In the genomic region with DNA sequence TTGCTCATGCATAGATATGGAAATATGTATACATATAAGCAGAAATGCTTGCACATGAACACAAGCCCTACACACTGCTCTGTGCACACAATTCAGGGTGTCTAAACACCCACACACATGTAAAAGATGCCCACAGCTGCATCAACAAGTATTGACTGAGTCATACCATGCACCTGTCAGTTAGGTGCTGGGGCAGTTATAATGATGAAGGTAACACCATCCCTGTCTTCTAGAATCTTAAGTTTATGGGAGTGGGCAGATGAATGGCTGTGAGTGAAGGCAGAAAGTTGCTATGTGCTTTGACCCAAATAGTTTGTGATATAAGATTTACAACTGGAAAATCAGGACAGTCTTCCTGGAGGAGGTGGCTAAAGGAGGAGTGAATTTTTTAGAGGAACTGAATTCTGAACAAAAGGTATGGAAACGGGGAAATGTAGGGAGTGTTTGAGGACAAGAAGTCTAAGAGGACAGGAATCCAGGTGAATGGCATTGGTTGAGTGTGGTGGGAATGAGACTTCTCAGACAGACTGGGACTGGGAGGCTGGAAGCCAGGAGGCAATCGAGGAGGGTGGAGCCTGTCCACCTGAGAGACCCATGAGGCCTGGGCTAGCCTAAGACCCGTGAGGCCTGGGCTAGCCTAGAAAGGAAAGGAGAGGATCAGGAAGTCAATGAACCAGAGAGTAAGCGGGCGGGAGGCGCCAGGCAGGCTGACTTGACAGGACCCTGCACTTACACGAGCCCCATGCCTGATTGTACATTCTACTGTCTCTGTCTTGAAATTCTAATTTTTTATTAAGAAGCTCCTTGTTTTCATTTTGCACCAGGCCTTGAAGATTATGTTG, we compare ENCODE assay signal across 13 cellular contexts. TPM values are rescaled to one million over a fixed set of nuclear protein-coding genes. Genes with fewer than 3 reads are reported as not detected.
DNase-seq lines count a peak whose midpoint lies in the region; ATAC-seq, FAIRE-seq and TF ChIP-seq lines count a peak whose summit lies in the region.
"Had no signal": no experiment of that assay in that cellular context is flagged by ENCODE, and none has a peak within 500 bp of the region (broad histone marks: within the 10 kb centered on the region; RNA-seq: fewer than 3 reads in every experiment).

No MANE protein-coding gene starts in this region.

- H3K9me3 ChIP-seq in HepG2 (ENCODE audit: low read length) (no peaks in the 10 kb centered on the region), right lobe of liver (peaks cover 0 to under 1% (median 0%) of the 10 kb centered on the region in 4 donors)

- no peak for TF ChIP-seq RAD21 in HepG2 (CRISPR knock-in tag; IDR thresholded peaks at IDR 0.05)

- H3K9ac ChIP-seq in HepG2 (ENCODE audit: insufficient read depth, low read depth, low read length): no peak overlapping the region

- H3K4me1 ChIP-seq in HepG2 (ENCODE audit: insufficient read depth, low read length) (peaks cover 46% of the 10 kb centered on the region), right lobe of liver (peaks cover 0 to 12% (median 3%) of the 10 kb centered on the region in 4 donors)

- no peak overlapping the region for H3K27ac Mint-ChIP-seq in activated B cell treated with CpG ODN at 0.5 μM for 24 hours
- no peak overlapping the region for H3K27ac Mint-ChIP-seq in mesothelial cell of epicardium
- H3K27ac Mint-ChIP-seq: T-helper 17 cell had no signal

- intact Hi-C loops in HepG2 (cut with micrococcal nuclease; ENCODE audit: unreplicated experiment): loop anchor here (2.0 kb wide), 1 partner anchor 73 kb away; no protein-coding TSS in a partner anchor
- intact Hi-C loops in right lobe of liver (cut with DNase I): loop anchor here (5.0 to 10.0 kb wide), 2 partner anchors 273 to 355 kb away; no protein-coding TSS in a partner anchor
- intact Hi-C loops in activated B cell treated with CpG ODN at 0.5 μM for 24 hours (cut with micrococcal nuclease): loop anchor here (10.0 kb wide), 1 partner anchor 213 kb away; the partner anchor contains the start of gene BTRC

- H3K4me2 ChIP-seq in HepG2 (ENCODE audit: low read depth, low read length): peak overlapping the region; percentile 86

- ATAC-seq in HepG2: no peak
- no peak for ATAC-seq in right lobe of liver
- ATAC-seq in activated B cell treated with CpG ODN at 0.5 μM for 24 hours (ENCODE audit: low read depth): no peak
- no peak for ATAC-seq in GM19351 (IDR thresholded peaks at IDR 0.05; ENCODE audit: unreplicated experiment)
- no peak for ATAC-seq in HG03342 (IDR thresholded peaks at IDR 0.05; ENCODE audit: unreplicated experiment)
- ATAC-seq in GM21526 (IDR thresholded peaks at IDR 0.05; ENCODE audit: low FRiP score, unreplicated experiment): no peak
- ATAC-seq: gastroesophageal sphincter, Right ventricle myocardium inferior, T-helper 17 cell had no signal

- in situ Hi-C loops in HepG2 (cut with HindIII; ENCODE audit: extremely low pct_ligation_motif_present, low pct_unique_long_range_greater_than_20kb): loop anchor here (5.0 kb wide), 1 partner anchor 355 kb away; no protein-coding TSS in a partner anchor

- no peak for DNase-seq in HepG2 (ENCODE audit: low spot score)
- DNase-seq in right lobe of liver: no peak
- DNase-seq in activated B cell treated with CpG ODN at 0.5 μM for 24 hours: no peak
- no peak for DNase-seq in mesothelial cell of epicardium (ENCODE audit: low spot score in 2 of 2, unreplicated experiment in 2 of 2)
- DNase-seq in RPMI8226: no peak
- DNase-seq: T-helper 17 cell had no signal

- H3K4me3 ChIP-seq in HepG2 (replicated peaks in 1 of 3; ENCODE audit: insufficient read depth in 1 of 3, low read depth in 2 of 3, low read length in 3 of 3) (no peak overlapping the region), right lobe of liver (no peak overlapping the region)

- no peaks in the 10 kb centered on the region for H3K36me3 ChIP-seq in HepG2 (replicated peaks in 1 of 2; ENCODE audit: control insufficient read depth in 1 of 2, insufficient read depth in 2 of 2, low read length in 2 of 2)
- no peaks in the 10 kb centered on the region for H3K36me3 ChIP-seq in right lobe of liver
- H3K36me3 ChIP-seq: adrenal gland, gastroesophageal sphincter had no signal

- TF ChIP-seq POLR2A in HepG2 (IDR thresholded peaks at IDR 0.05; ENCODE audit: insufficient read depth in 1 of 2, low read depth in 2 of 2, low read length in 2 of 2) (no peak), right lobe of liver (IDR thresholded peaks at IDR 0.05) (no peak)

- 22% methylated on average over 7 of the region's 7 CpGs for WGBS in HepG2 (ENCODE audit: low lambda C conversion rate)
- 59% methylated on average over 7 of the region's 7 CpGs for WGBS in right lobe of liver (ENCODE audit: insufficient coverage, low coverage, low lambda C conversion rate, missing lambda C conversion rate)

- H3K4me1 Mint-ChIP-seq in activated B cell treated with CpG ODN at 0.5 μM for 24 hours (peaks cover 22% of the 10 kb centered on the region), mesothelial cell of epicardium (peaks cover 17% of the 10 kb centered on the region)

- no peak for FAIRE-seq in HepG2 (lab: Jason Lieb, UNC)
- FAIRE-seq: GM18507 had no signal

- CTCF ChIA-PET in HepG2 (lab: Yijun Ruan, JAX; ENCODE audit: low intra/inter-chr PET ratio, low total read pairs): no interaction called here
- CTCF ChIA-PET in activated B cell treated with CpG ODN at 0.5 μM for 24 hours (lab: Charles Lee): interaction anchor here (1.8 kb wide), 1 partner anchor 353 kb away, joined by 4 read pairs; no protein-coding TSS in a partner anchor

- peaks cover 48% of the 10 kb centered on the region for H3K27me3 Mint-ChIP-seq in activated B cell treated with CpG ODN at 0.5 μM for 24 hours
- peaks cover 90% of the 10 kb centered on the region for H3K27me3 Mint-ChIP-seq in mesothelial cell of epicardium (ENCODE audit: low read depth)

- no TSS peak for BruUV-seq in HepG2 (replicated peaks; lab: Mats Ljungman, UMichigan)

- no peaks in the 10 kb centered on the region for H3K79me2 ChIP-seq in HepG2 (ENCODE audit: insufficient read depth, low read length)

- POLR2A ChIA-PET in HepG2 (lab: Yijun Ruan, JAX): interaction anchor here (0.6 kb wide), 1 partner anchor 506 kb away, joined by 3 read pairs; no protein-coding TSS in a partner anchor
- POLR2A ChIA-PET in activated B cell treated with CpG ODN at 0.5 μM for 24 hours (lab: Charles Lee): interaction anchor here (0.5 kb wide), 1 partner anchor 496 kb away, joined by 5 read pairs; no protein-coding TSS in a partner anchor

- no peaks in the 10 kb centered on the region for H3K9me3 Mint-ChIP-seq in activated B cell treated with CpG ODN at 0.5 μM for 24 hours
- no peaks in the 10 kb centered on the region for H3K9me3 Mint-ChIP-seq in mesothelial cell of epicardium

- H3K27me3 ChIP-seq in HepG2 (ENCODE audit: control insufficient read depth in 1 of 2, insufficient read depth in 2 of 2, low read length in 2 of 2) (peaks cover 0 to 52% of the 10 kb centered on the region in 2 experiments; a peak in 4 of 5 replicates), right lobe of liver (peaks cover 0 to 13% of the 10 kb centered on the region in 2 donors)

- H4K20me1 ChIP-seq in HepG2 (ENCODE audit: insufficient read depth, low read length): no peaks in the 10 kb centered on the region

- TF ChIP-seq EP300 in HepG2 (IDR thresholded peaks at IDR 0.05; ENCODE audit: low read depth in 2 of 2, low read length in 2 of 2) (no peak), HepG2 (CRISPR knock-in tag; IDR thresholded peaks at IDR 0.05; ENCODE audit: borderline replicate concordance) (no peak)

- H2AFZ ChIP-seq in HepG2 (ENCODE audit: low read length): no peak overlapping the region

- H3K36me3 Mint-ChIP-seq in activated B cell treated with CpG ODN at 0.5 μM for 24 hours (ENCODE audit: low read depth): no peaks in the 10 kb centered on the region
- no peaks in the 10 kb centered on the region for H3K36me3 Mint-ChIP-seq in mesothelial cell of epicardium

- H3K27ac ChIP-seq in HepG2 (ENCODE audit: extremely low read length, insufficient read depth, low read length) (no peak overlapping the region), right lobe of liver (no peak overlapping the region)
- H3K27ac ChIP-seq: adrenal gland, gastroesophageal sphincter had no signal

- H3K4me3 Mint-ChIP-seq in activated B cell treated with CpG ODN at 0.5 μM for 24 hours (peak overlapping the region; percentile 44), mesothelial cell of epicardium (peak overlapping the region; percentile 9)

- TF ChIP-seq CTCF in HepG2 (CRISPR knock-in tag; IDR thresholded peaks at IDR 0.05) (no peak), right lobe of liver (IDR thresholded peaks at IDR 0.05) (no peak), activated B cell treated with CpG ODN at 0.5 μM for 24 hours (IDR thresholded peaks at IDR 0.05) (no peak), mesothelial cell of epicardium (IDR thresholded peaks at IDR 0.05; ENCODE audit: unreplicated experiment) (no peak)

RNA-seq across cellular contexts. Expression of gene POLL, which starts 20.7 kb away (rescaled TPM):
- total RNA-seq in HepG2 (2016; rRNA removed; fragmentation: Illumina TruSeq; extraction: Trizol) (8.1 and 13.8 TPM in 2 replicates), right lobe of liver (10 to 100 TPM in 4 of 6 experiments, 1 to 10 TPM in 2; 8.4 to 15.5 (median 13.2) TPM), activated B cell treated with CpG ODN at 0.5 μM for 24 hours (35.0 and 39.5 TPM in 2 replicates), mesothelial cell of epicardium (44.5 to 47.3 TPM (median 46.6 TPM) in 3 replicates)
- total RNA-seq in HepG2 (2016; cell fraction: cytosol; rRNA removed; fragmentation: Illumina TruSeq; extraction: Trizol; ENCODE audit: low read depth): 6.3 and 7.5 TPM in 2 replicates
- total RNA-seq in HepG2 (2016; cell fraction: insoluble cytoplasmic fraction; rRNA removed; fragmentation: Illumina TruSeq; extraction: Trizol): 8.8 and 13.2 TPM in 2 replicates
- 10.8 and 13.5 TPM in 2 replicates for total RNA-seq in HepG2 (2016; cell fraction: membrane; rRNA removed; fragmentation: Illumina TruSeq; extraction: Trizol)
- total RNA-seq in HepG2 (2016; cell fraction: nucleus; rRNA removed; fragmentation: Illumina TruSeq; extraction: Trizol): 13.0 and 17.9 TPM in 2 replicates
- 19.1 and 25.0 TPM in 2 replicates for polyA plus RNA-seq in HepG2 (2011; rRNA removed)
- polyA plus RNA-seq in HepG2 (2011; cell fraction: cytosol; rRNA removed): 13.4 and 19.7 TPM in 2 replicates
- polyA plus RNA-seq in HepG2 (2011; cell fraction: nucleus; rRNA removed): 60.4 and 68.5 TPM in 2 replicates
- polyA plus RNA-seq in HepG2 (2012): 15.2 and 18.1 TPM in 2 replicates
- polyA plus RNA-seq in HepG2 (2016; cell fraction: cytosol; fragmentation: Illumina TruSeq; extraction: Trizol; ENCODE audit: low read depth): 4.0 and 5.6 TPM in 2 replicates
- 9.5 and 10.7 TPM in 2 replicates for polyA plus RNA-seq in HepG2 (2016; cell fraction: insoluble cytoplasmic fraction; fragmentation: Illumina TruSeq; extraction: Trizol; ENCODE audit: low read depth)
- 9.1 and 10.4 TPM in 2 replicates for polyA plus RNA-seq in HepG2 (2016; cell fraction: membrane; fragmentation: Illumina TruSeq; extraction: Trizol; ENCODE audit: low read depth)
- 29.0 and 32.0 TPM in 2 replicates for polyA plus RNA-seq in HepG2 (2016; cell fraction: nucleus; fragmentation: Illumina TruSeq; extraction: Trizol; ENCODE audit: insufficient read depth, low read depth)
- 66.0 and 72.8 TPM in 2 replicates for polyA minus RNA-seq in HepG2 (2011; rRNA and poly(A)+ RNA removed; ENCODE audit: low replicate concordance)
- polyA minus RNA-seq in HepG2 (2011; cell fraction: cytosol; rRNA and poly(A)+ RNA removed): 13.5 and 15.3 TPM in 2 replicates
- 32.6 and 36.1 TPM in 2 replicates for polyA minus RNA-seq in HepG2 (2011; cell fraction: nucleus; rRNA and poly(A)+ RNA removed)

RNA-seq across cellular contexts. Expression of gene DPCD, which starts 20.7 kb away (rescaled TPM):
- 25.2 and 32.8 TPM in 2 replicates for total RNA-seq in HepG2 (2016; rRNA removed; fragmentation: Illumina TruSeq; extraction: Trizol)
- total RNA-seq in HepG2 (2016; cell fraction: cytosol; rRNA removed; fragmentation: Illumina TruSeq; extraction: Trizol; ENCODE audit: low read depth): 8.6 and 8.8 TPM in 2 replicates
- total RNA-seq in HepG2 (2016; cell fraction: insoluble cytoplasmic fraction; rRNA removed; fragmentation: Illumina TruSeq; extraction: Trizol): 23.9 and 34.8 TPM in 2 replicates
- 11.3 and 11.5 TPM in 2 replicates for total RNA-seq in HepG2 (2016; cell fraction: membrane; rRNA removed; fragmentation: Illumina TruSeq; extraction: Trizol)
- 11.3 and 13.2 TPM in 2 replicates for total RNA-seq in HepG2 (2016; cell fraction: nucleus; rRNA removed; fragmentation: Illumina TruSeq; extraction: Trizol)
- polyA plus RNA-seq in HepG2 (2011; rRNA removed): 22.7 and 27.0 TPM in 2 replicates
- 30.3 and 33.4 TPM in 2 replicates for polyA plus RNA-seq in HepG2 (2011; cell fraction: cytosol; rRNA removed)
- polyA plus RNA-seq in HepG2 (2011; cell fraction: nucleus; rRNA removed): 17.2 and 17.5 TPM in 2 replicates
- 8.8 and 16.2 TPM in 2 replicates for polyA plus RNA-seq in HepG2 (2012)
- polyA plus RNA-seq in HepG2 (2016; cell fraction: cytosol; fragmentation: Illumina TruSeq; extraction: Trizol; ENCODE audit: low read depth): 7.7 and 9.1 TPM in 2 replicates
- 30.4 and 30.5 TPM in 2 replicates for polyA plus RNA-seq in HepG2 (2016; cell fraction: insoluble cytoplasmic fraction; fragmentation: Illumina TruSeq; extraction: Trizol; ENCODE audit: low read depth)
- polyA plus RNA-seq in HepG2 (2016; cell fraction: membrane; fragmentation: Illumina TruSeq; extraction: Trizol; ENCODE audit: low read depth): 8.6 and 8.8 TPM in 2 replicates
- polyA plus RNA-seq in HepG2 (2016; cell fraction: nucleus; fragmentation: Illumina TruSeq; extraction: Trizol; ENCODE audit: insufficient read depth, low read depth): 12.5 and 17.0 TPM in 2 replicates
- polyA minus RNA-seq in HepG2 (2011; rRNA and poly(A)+ RNA removed; ENCODE audit: low replicate concordance): 10.5 and 19.2 TPM in 2 replicates
- polyA minus RNA-seq in HepG2 (2011; cell fraction: cytosol; rRNA and poly(A)+ RNA removed): 4.8 and 4.9 TPM in 2 replicates
- 14.7 and 16.1 TPM in 2 replicates for polyA minus RNA-seq in HepG2 (2011; cell fraction: nucleus; rRNA and poly(A)+ RNA removed)
- 1 to 10 TPM; 2.2 to 4.3 (median 3.5) TPM for total RNA-seq in right lobe of liver
- 2.3 and 2.9 TPM in 2 replicates for total RNA-seq in activated B cell treated with CpG ODN at 0.5 μM for 24 hours
- total RNA-seq in mesothelial cell of epicardium: 23.0 to 23.8 TPM (median 23.0 TPM) in 3 replicates
